In the genomic region with DNA sequence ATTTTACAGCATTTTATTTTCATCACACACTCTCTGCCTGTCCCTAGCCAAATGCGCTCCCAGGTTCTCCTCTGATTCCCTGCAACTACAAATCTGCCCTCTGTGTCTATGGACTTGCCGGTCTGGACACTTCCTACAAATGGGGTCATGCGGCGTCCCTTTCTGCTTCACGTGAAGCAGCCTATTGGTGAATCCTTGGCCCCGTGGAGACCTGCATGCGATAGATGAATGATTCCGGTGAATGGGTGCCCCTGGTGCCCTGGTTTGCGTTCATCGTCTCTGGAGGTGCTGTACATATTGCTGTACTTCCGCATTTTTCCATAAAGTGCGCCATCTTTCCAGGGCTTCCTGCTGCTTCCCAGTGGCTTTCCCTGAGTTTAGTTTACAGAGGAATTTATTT, we compare ENCODE assay signal across 22 cellular contexts. TPM values are rescaled to one million over a fixed set of nuclear protein-coding genes. Genes with fewer than 3 reads are reported as not detected.
DNase-seq lines count a peak whose midpoint lies in the region; TF ChIP-seq lines count a peak whose summit lies in the region.
"Had no signal": no experiment of that assay in that cellular context is flagged by ENCODE, and none has a peak within 500 bp of the region (broad histone marks: within the 10 kb centered on the region; RNA-seq: fewer than 3 reads in every experiment).

No MANE protein-coding gene starts in this region.

- H2AFZ ChIP-seq in osteoblast (ENCODE audit: low read length) = no peak overlapping the region

- no peak overlapping the region for H3K4me2 ChIP-seq in osteoblast (ENCODE audit: insufficient read depth, low read length)
- H3K4me2 ChIP-seq: BLaER1 had no signal

- H3K36me3 Mint-ChIP-seq in endothelial cell (ENCODE audit: low read depth, unreplicated experiment) = peaks cover 40% of the 10 kb centered on the region

- no peak overlapping the region for H3K27ac ChIP-seq in osteoblast (ENCODE audit: low read depth, low read length)
- H3K27ac ChIP-seq: BLaER1 had no signal

- no peaks in the 10 kb centered on the region for H4K20me1 ChIP-seq in osteoblast (ENCODE audit: insufficient read depth, low read length)
- H4K20me1 ChIP-seq: BLaER1 had no signal

- TF ChIP-seq CTCF in endothelial cell (IDR thresholded peaks at IDR 0.05; ENCODE audit: unreplicated experiment) (no peak), osteoblast (IDR thresholded peaks at IDR 0.05; ENCODE audit: extremely low read depth, low read depth, low read length) (no peak)

- peak overlapping the region; percentile 11 for H3K4me3 Mint-ChIP-seq in endothelial cell (ENCODE audit: unreplicated experiment)
- H3K4me3 Mint-ChIP-seq: CD14-positive monocyte; CD4-positive, alpha-beta memory T cell; CD4-positive, CD25-positive, alpha-beta regulatory T cell; CD8-positive, alpha-beta memory T cell had no signal

- no peak overlapping the region for H3K27ac Mint-ChIP-seq in endothelial cell (ENCODE audit: unreplicated experiment)
- H3K27ac Mint-ChIP-seq: CD14-positive monocyte; CD4-positive, CD25-positive, alpha-beta regulatory T cell had no signal

- H3K4me3 ChIP-seq in osteoblast (ENCODE audit: insufficient read depth, low read length) = no peak overlapping the region
- H3K4me3 ChIP-seq: BLaER1 had no signal

- no peaks in the 10 kb centered on the region for H3K79me2 ChIP-seq in osteoblast (ENCODE audit: insufficient read depth, low read length)

- no peaks in the 10 kb centered on the region for H3K9me3 ChIP-seq in osteoblast (ENCODE audit: low read depth, low read length)
- H3K9me3 ChIP-seq: BE2C had no signal

- H3K4me1 ChIP-seq in osteoblast (ENCODE audit: insufficient read depth, low read length) = no peaks in the 10 kb centered on the region
- H3K4me1 ChIP-seq: BE2C had no signal

- H3K36me3 ChIP-seq in osteoblast (ENCODE audit: insufficient read depth, low read length) = peaks cover 25% of the 10 kb centered on the region
- H3K36me3 ChIP-seq: BE2C had no signal

- peaks cover 2% of the 10 kb centered on the region for H3K27me3 Mint-ChIP-seq in endothelial cell (ENCODE audit: unreplicated experiment)
- H3K27me3 Mint-ChIP-seq: CD4-positive, alpha-beta memory T cell; CD4-positive, CD25-positive, alpha-beta regulatory T cell had no signal

- H3K27me3 ChIP-seq in osteoblast (ENCODE audit: insufficient read depth, low read length) = no peaks in the 10 kb centered on the region
- H3K27me3 ChIP-seq: BE2C, BLaER1 had no signal

- no peaks in the 10 kb centered on the region for H3K4me1 Mint-ChIP-seq in endothelial cell (ENCODE audit: unreplicated experiment)
- H3K4me1 Mint-ChIP-seq: CD4-positive, CD25-positive, alpha-beta regulatory T cell had no signal

- DNase-seq in endothelial cell (ENCODE audit: low spot score) = no peak
- peak; percentile 60 for DNase-seq in osteoblast (ENCODE audit: insufficient read length, low spot score, missing footprints)
- no peak for DNase-seq in GDM1 (lab: John Stamatoyannopoulos, UW)
- DNase-seq in cerebellar nuclear complex (lab: John Stamatoyannopoulos, UW) = no peak
- DNase-seq in nucleus accumbens (lab: John Stamatoyannopoulos, UW) = no peak
- DNase-seq: 8988T; ACHN; BE2C; C1 segment of cervical spinal cord; CD4-positive, alpha-beta memory T cell; CD4-positive, CD25-positive, alpha-beta regulatory T cell; CD8-positive, alpha-beta memory T cell; COR-L47; DMS 273 treated with DMSO at 0.1 percent for 48 hours; DMS153; DMS53; DMS79; DND-41; EL; GF-D8 had no signal

- no peaks in the 10 kb centered on the region for H3K9me3 Mint-ChIP-seq in endothelial cell (ENCODE audit: unreplicated experiment)
- H3K9me3 Mint-ChIP-seq: CD4-positive, alpha-beta memory T cell; CD4-positive, CD25-positive, alpha-beta regulatory T cell; CD8-positive, alpha-beta memory T cell had no signal

RNA-seq across cellular contexts. Expression of gene CLCN4, which starts 27.5 kb away (rescaled TPM):
- total RNA-seq in endothelial cell (ENCODE audit: unreplicated experiment) (23.1 TPM), osteoblast (14.1 and 16.2 TPM in 2 replicates)
